ENCODE assay signal across 9 cellular contexts in the genomic region with DNA sequence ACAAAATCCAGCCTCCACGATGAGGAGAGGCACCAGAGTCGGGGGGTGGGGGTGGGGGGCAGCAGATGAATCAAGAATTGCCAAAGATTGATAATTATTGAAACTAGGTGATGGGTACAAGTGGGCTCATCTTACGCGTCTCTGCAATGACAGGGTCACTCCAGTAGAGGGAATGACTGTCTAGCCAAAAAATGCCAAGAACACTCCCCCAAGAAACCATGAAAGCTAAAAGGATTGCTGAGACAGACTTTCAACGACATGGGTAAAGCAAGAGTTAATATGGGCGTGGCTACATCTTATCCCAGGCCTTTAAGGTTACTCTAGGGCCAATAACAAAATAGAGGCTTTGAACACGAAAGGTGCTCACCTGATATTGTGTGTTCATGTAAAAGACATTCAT.
DNase-seq lines count a peak whose midpoint lies in the region; ATAC-seq, FAIRE-seq and TF ChIP-seq lines count a peak whose summit lies in the region.
"Had no signal": no experiment of that assay in that cellular context is flagged by ENCODE, and none has a peak within 500 bp of the region (broad histone marks: within the 10 kb centered on the region; RNA-seq: fewer than 3 reads in every experiment).

No MANE protein-coding gene starts in this region.

- H2AFZ ChIP-seq in neural progenitor cell (replicated peaks) = no peak overlapping the region

- H3K4me3 ChIP-seq in neural progenitor cell (no peak overlapping the region), pancreas (no peak overlapping the region)

- H3K36me3 ChIP-seq in neural progenitor cell (peaks cover 4% of the 10 kb centered on the region), pancreas (peaks cover 0 to 11% (median 0%) of the 10 kb centered on the region in 3 donors)

- H3K79me2 ChIP-seq in neural progenitor cell (ENCODE audit: low read depth) = no peaks in the 10 kb centered on the region

- H3K27ac ChIP-seq in VCaP (no peak overlapping the region), neural progenitor cell (no peak overlapping the region), pancreas (no peak overlapping the region)

- DNase-seq in NCI-H526 (lab: John Stamatoyannopoulos, UW) (peak; percentile 49 to 53), NCI-H526 treated with DMSO at 0.1 percent for 48 hours (lab: John Stamatoyannopoulos, UW) (no peak), HT-29 (ENCODE audit: low spot score) (peak; percentile 46), neural progenitor cell (ENCODE audit: low spot score) (peak; percentile 51), SKM-1 treated with dmso at 0.1 percent for 144 hours (lab: John Stamatoyannopoulos, UW; ENCODE audit: unreplicated experiment) (no peak), pancreas (no peak)

- H3K36me3 Mint-ChIP-seq in neural progenitor cell = peaks cover 15% of the 10 kb centered on the region

- no peak for FAIRE-seq in pancreas (lab: Jason Lieb, UNC)

- H3K9me3 ChIP-seq in neural progenitor cell (ENCODE audit: low read depth) (no peaks in the 10 kb centered on the region), pancreas (no peaks in the 10 kb centered on the region)

- no peaks in the 10 kb centered on the region for H3K27me3 ChIP-seq in neural progenitor cell
- H3K27me3 ChIP-seq in pancreas = no peaks in the 10 kb centered on the region

- 68 to 76% methylated on average over 7 of the region's 7 CpGs for WGBS in pancreas, 2 donors

- no peaks in the 10 kb centered on the region for H4K20me1 ChIP-seq in neural progenitor cell (ENCODE audit: low read depth)

- H3F3A ChIP-seq in neural progenitor cell (ENCODE audit: low read depth) = peaks cover 26% of the 10 kb centered on the region

- H3K4me1 Mint-ChIP-seq in neural progenitor cell = peaks cover 10% of the 10 kb centered on the region

- no peaks in the 10 kb centered on the region for H3K9me3 Mint-ChIP-seq in neural progenitor cell
- H3K9me3 Mint-ChIP-seq: activated naive CD4-positive, alpha-beta T cell treated with anti-CD3 and anti-CD28 coated beads, Interleukin-2, amount 50 U/mL, for 24 hours had no signal

- H3K9ac ChIP-seq in neural progenitor cell = no peak overlapping the region

- peaks cover 36% of the 10 kb centered on the region for H3K4me1 ChIP-seq in neural progenitor cell
- H3K4me1 ChIP-seq in pancreas = no peaks in the 10 kb centered on the region

- H3K4me2 ChIP-seq in neural progenitor cell = no peak overlapping the region

- no peak overlapping the region for H3K27ac Mint-ChIP-seq in neural progenitor cell
- H3K27ac Mint-ChIP-seq: activated naive CD4-positive, alpha-beta T cell treated with anti-CD3 and anti-CD28 coated beads, Interleukin-2, amount 50 U/mL, for 24 hours had no signal

- no peaks in the 10 kb centered on the region for H3K27me3 Mint-ChIP-seq in neural progenitor cell (ENCODE audit: insufficient read depth, low read depth)
- H3K27me3 Mint-ChIP-seq: activated naive CD4-positive, alpha-beta T cell treated with anti-CD3 and anti-CD28 coated beads, Interleukin-2, amount 50 U/mL, for 24 hours had no signal

- intact Hi-C loops in pancreas (cut with DNase I) = no loop called here

- no peak for ATAC-seq in GM19452 (IDR thresholded peaks at IDR 0.05; ENCODE audit: unreplicated experiment)
- ATAC-seq in pancreas = no peak

- TF ChIP-seq CTCF in VCaP (conservative IDR thresholded peaks at IDR 0.05) (peak; percentile 23), neural progenitor cell (IDR thresholded peaks at IDR 0.05) (peak; percentile 49), pancreas (IDR thresholded peaks at IDR 0.05) (no peak)

- no peak overlapping the region for H3K4me3 Mint-ChIP-seq in neural progenitor cell
- H3K4me3 Mint-ChIP-seq: activated naive CD4-positive, alpha-beta T cell treated with anti-CD3 and anti-CD28 coated beads, Interleukin-2, amount 50 U/mL, for 24 hours had no signal

Comparison
In these comparisons a context has a peak if more than half of its experiments do, and no peak if none do; other contexts are left out.
1. DNase-seq: peak in NCI-H526 (2 of 2), HT-29 (single experiment) and neural progenitor cell (single experiment); none in NCI-H526 treated with DMSO at 0.1 percent for 48 hours (single experiment), SKM-1 treated with dmso at 0.1 percent for 144 hours (single experiment) and pancreas (0 of 6).
2. CTCF ChIP-seq: peak in VCaP (single experiment) and neural progenitor cell (single experiment); none in pancreas (0 of 4).